In genomic region chr11:107251298-107251697, GRCh38 we compare ENCODE assay signal across 32 cellular contexts.
"Had no signal": no experiment of that assay in that cellular context is flagged by ENCODE, and none has a peak within 500 bp of the region (broad histone marks: within the 10 kb centered on the region; RNA-seq: fewer than 3 reads in every experiment).

No MANE protein-coding gene starts in this region.

- ATAC-seq: activated CD8-positive, alpha-beta T cell treated with anti-CD3 and anti-CD28 coated beads for 36 hours; activated naive CD4-positive, alpha-beta T cell treated with anti-CD3 and anti-CD28 coated beads, Interleukin-2, amount 50 U/mL, for 72 hours; activated T-cell treated with anti-CD3 and anti-CD28 coated beads, Interleukin-2, amount 50 U/mL, for 4 hours; activated T-cell treated with anti-CD3 and anti-CD28 coated beads, Interleukin-2, amount 50 U/mL, for 72 hours; activated T-helper 17 cell treated with anti-CD3 and anti-CD28 coated beads, Interleukin-2, amount 50 U/mL, for 72 hours; body of pancreas had no signal

- H3K27ac ChIP-seq: adrenal gland, body of pancreas, brain microvascular endothelial cell, breast epithelium, VCaP had no signal

- H3K27me3 ChIP-seq: adrenal gland, body of pancreas, brain microvascular endothelial cell, breast epithelium had no signal

- H3K4me3 ChIP-seq: adrenal gland, body of pancreas, breast epithelium had no signal

- H3K36me3 ChIP-seq: adrenal gland, brain microvascular endothelial cell, breast epithelium had no signal

- H3K4me1 ChIP-seq: adrenal gland, body of pancreas, breast epithelium had no signal

- DNase-seq: activated B cell treated with CpG ODN at 0.5 μM for 24 hours; activated CD4-positive, alpha-beta memory T cell treated with anti-CD3 and anti-CD28 coated beads for 36 hours; activated CD4-positive, alpha-beta T cell treated with anti-CD3 and anti-CD28 coated beads for 4 hours; activated CD4-positive, alpha-beta T cell treated with anti-CD3 and anti-CD28 coated beads, Interleukin-2, amount 10 ng/mL, durations not matched to agents 24 days and 14 days; activated CD4-positive, alpha-beta T cell treated with anti-CD3 and anti-CD28 coated beads, Interleukin-2, amount 50 U/mL, for 1 hour; activated CD4-positive, alpha-beta T cell treated with anti-CD3 and anti-CD28 coated beads, Interleukin-2, amount 50 U/mL, for 4 hours; activated CD4-positive, CD25-positive, alpha-beta regulatory T cell treated with anti-CD3 and anti-CD28 coated beads, Interleukin-2, amount 50 U/mL, for 72 hours; activated CD8-positive, alpha-beta memory T cell treated with anti-CD3 and anti-CD28 coated beads, Interleukin-2, amount 50 U/mL, for 4 hours; activated CD8-positive, alpha-beta T cell treated with anti-CD3 and anti-CD28 coated beads for 36 hours; activated effector memory CD4-positive, alpha-beta T cell treated with anti-CD3 and anti-CD28 coated beads, Interleukin-2, amount 50 U/mL, for 16 hours; activated gamma-delta T cell treated with Interleukin-2 at 50 U/mL for 16 hours; activated naive CD4-positive, alpha-beta T cell; activated naive CD4-positive, alpha-beta T cell treated with anti-CD3 and anti-CD28 coated beads for 36 hours; activated naive CD4-positive, alpha-beta T cell treated with anti-CD3 and anti-CD28 coated beads, Interleukin-2, amount 50 U/mL, for 16 hours; activated naive CD8-positive, alpha-beta T cell treated with anti-CD3 and anti-CD28 coated beads for 36 hours; activated T-cell treated with anti-CD3 and anti-CD28 coated beads for 4 hours; activated T-cell treated with anti-CD3 and anti-CD28 coated beads, Interleukin-2, amount 50 U/mL, for 1 hour; activated T-cell treated with anti-CD3 and anti-CD28 coated beads, Interleukin-2, amount 50 U/mL, for 4 hours; activated T-cell treated with anti-CD3 and anti-CD28 coated beads, Interleukin-2, amount 50 U/mL, for 72 hours; adrenal gland; amniotic stem cell; aorta; body of pancreas; brain microvascular endothelial cell; central memory CD4-positive, alpha-beta T cell; cerebellar nuclear complex; T-helper 2 cell; T-helper 9 cell had no signal

- H3K9me3 ChIP-seq: adrenal gland, body of pancreas, breast epithelium had no signal
